Comparison of ENCODE assay signal across 18 cellular contexts in genomic region chrX:37904833-37905232, GRCh38. TPM values are rescaled to one million over a fixed set of nuclear protein-coding genes. Genes with fewer than 3 reads are reported as not detected.
DNase-seq lines count a peak whose midpoint lies in the region; ATAC-seq and TF ChIP-seq lines count a peak whose summit lies in the region.
"Had no signal": no experiment of that assay in that cellular context is flagged by ENCODE, and none has a peak within 500 bp of the region (broad histone marks: within the 10 kb centered on the region; RNA-seq: fewer than 3 reads in every experiment).

No MANE protein-coding gene starts in this region.

- no peak overlapping the region for H3K4me3 Mint-ChIP-seq in activated naive CD8-positive, alpha-beta T cell
- H3K4me3 Mint-ChIP-seq in activated naive CD8-positive, alpha-beta T cell treated with anti-CD3 and anti-CD28 coated beads, Interleukin-2, amount 50 U/mL, for 24 hours, result no peak overlapping the region
- peak overlapping the region; percentile 40 for H3K4me3 Mint-ChIP-seq in central memory CD8-positive, alpha-beta T cell
- H3K4me3 Mint-ChIP-seq: CD8-positive, alpha-beta T cell had no signal

- no peak for DNase-seq in activated naive CD8-positive, alpha-beta T cell treated with anti-CD3 and anti-CD28 coated beads, Interleukin-2, amount 50 U/mL, for 24 hours
- DNase-seq in central memory CD8-positive, alpha-beta T cell (ENCODE audit: low spot score in 2 of 2), result no peak
- DNase-seq in right lobe of liver (no peak), cardiac septum (ENCODE audit: low spot score) (no peak), KG1 (lab: John Stamatoyannopoulos, UW) (no peak), right atrium auricular region (ENCODE audit: low spot score) (no peak)
- DNase-seq: CD8-positive, alpha-beta T cell; DMS79 treated with DMSO at 0.1 percent for 48 hours; GM23248; KBM-7; NCI-H1092; NCI-H1694; NCI-H524; PC-9 had no signal

- WGBS in right lobe of liver (ENCODE audit: insufficient coverage, low coverage, low lambda C conversion rate, missing lambda C conversion rate), result 47% methylated on average over 2 of the region's 2 CpGs

- H3K4me1 ChIP-seq in right lobe of liver (no peaks in the 10 kb centered on the region), right atrium auricular region (peaks cover 0 to 5% of the 10 kb centered on the region in 2 donors)
- H3K4me1 ChIP-seq: BLaER1 had no signal

- no peaks in the 10 kb centered on the region for H3K36me3 Mint-ChIP-seq in activated naive CD8-positive, alpha-beta T cell
- H3K36me3 Mint-ChIP-seq in activated naive CD8-positive, alpha-beta T cell treated with anti-CD3 and anti-CD28 coated beads, Interleukin-2, amount 50 U/mL, for 24 hours (ENCODE audit: low read depth), result no peaks in the 10 kb centered on the region
- no peaks in the 10 kb centered on the region for H3K36me3 Mint-ChIP-seq in central memory CD8-positive, alpha-beta T cell (ENCODE audit: insufficient read depth)
- H3K36me3 Mint-ChIP-seq: CD8-positive, alpha-beta T cell had no signal

- H3K4me3 ChIP-seq in right lobe of liver (no peak overlapping the region), right atrium auricular region (no peak overlapping the region)
- H3K4me3 ChIP-seq: BLaER1, PC-9 had no signal

- peak overlapping the region; percentile 46 for H3K27ac Mint-ChIP-seq in activated naive CD8-positive, alpha-beta T cell
- no peak overlapping the region for H3K27ac Mint-ChIP-seq in activated naive CD8-positive, alpha-beta T cell treated with anti-CD3 and anti-CD28 coated beads, Interleukin-2, amount 50 U/mL, for 24 hours
- H3K27ac Mint-ChIP-seq in central memory CD8-positive, alpha-beta T cell (ENCODE audit: low read depth), result no peak overlapping the region
- H3K27ac Mint-ChIP-seq: CD8-positive, alpha-beta T cell had no signal

- no peaks in the 10 kb centered on the region for H3K36me3 ChIP-seq in right lobe of liver
- H3K36me3 ChIP-seq in right atrium auricular region, result no peaks in the 10 kb centered on the region
- H3K36me3 ChIP-seq: BLaER1 had no signal

- no peak overlapping the region for H3K27ac ChIP-seq in right lobe of liver
- H3K27ac ChIP-seq in right atrium auricular region, result no peak overlapping the region
- H3K27ac ChIP-seq: BLaER1, GM23248, PC-9 had no signal

- H3K9me3 ChIP-seq in right lobe of liver (no peaks in the 10 kb centered on the region), right atrium auricular region (no peaks in the 10 kb centered on the region)

- TF ChIP-seq CTCF in right lobe of liver (IDR thresholded peaks at IDR 0.05) (no peak), right atrium auricular region (IDR thresholded peaks at IDR 0.05) (no peak)

- intact Hi-C loops in right lobe of liver (cut with DNase I) (no loop called here), cardiac septum (cut with DNase I) (loop anchor here (10.0 kb wide), 1 partner anchor 150 kb away; no protein-coding TSS in a partner anchor)

- peaks cover 10% of the 10 kb centered on the region for H3K27me3 Mint-ChIP-seq in activated naive CD8-positive, alpha-beta T cell
- H3K27me3 Mint-ChIP-seq in activated naive CD8-positive, alpha-beta T cell treated with anti-CD3 and anti-CD28 coated beads, Interleukin-2, amount 50 U/mL, for 24 hours, result peaks cover 12% of the 10 kb centered on the region
- H3K27me3 Mint-ChIP-seq in central memory CD8-positive, alpha-beta T cell, result peaks cover 30% of the 10 kb centered on the region

- H3K4me1 Mint-ChIP-seq in activated naive CD8-positive, alpha-beta T cell (ENCODE audit: low read depth), result no peaks in the 10 kb centered on the region
- peaks cover 5% of the 10 kb centered on the region for H3K4me1 Mint-ChIP-seq in activated naive CD8-positive, alpha-beta T cell treated with anti-CD3 and anti-CD28 coated beads, Interleukin-2, amount 50 U/mL, for 24 hours
- no peaks in the 10 kb centered on the region for H3K4me1 Mint-ChIP-seq in central memory CD8-positive, alpha-beta T cell

- no peaks in the 10 kb centered on the region for H3K27me3 ChIP-seq in right lobe of liver
- H3K27me3 ChIP-seq in right atrium auricular region, result no peaks in the 10 kb centered on the region
- H3K27me3 ChIP-seq: BLaER1 had no signal

- ATAC-seq in activated naive CD8-positive, alpha-beta T cell treated with anti-CD3 and anti-CD28 coated beads, Interleukin-2, amount 50 U/mL, for 24 hours, result no peak
- no peak for ATAC-seq in central memory CD8-positive, alpha-beta T cell (replicated peaks; ENCODE audit: extremely low read depth, poor library complexity, severe bottlenecking)
- ATAC-seq in right lobe of liver (peak; percentile 67 to 83 (median 74)), GM21526 (IDR thresholded peaks at IDR 0.05; ENCODE audit: low FRiP score, unreplicated experiment) (no peak)
- ATAC-seq: CD8-positive, alpha-beta T cell had no signal

- TF ChIP-seq POLR2A in right lobe of liver (IDR thresholded peaks at IDR 0.05), result no peak

- H3K9me3 Mint-ChIP-seq in activated naive CD8-positive, alpha-beta T cell (ENCODE audit: low read depth), result no peaks in the 10 kb centered on the region
- H3K9me3 Mint-ChIP-seq in activated naive CD8-positive, alpha-beta T cell treated with anti-CD3 and anti-CD28 coated beads, Interleukin-2, amount 50 U/mL, for 24 hours, result no peaks in the 10 kb centered on the region
- no peaks in the 10 kb centered on the region for H3K9me3 Mint-ChIP-seq in central memory CD8-positive, alpha-beta T cell

RNA-seq across cellular contexts. Expression of gene DYNLT3, which starts 57.5 kb away (rescaled TPM):
- total RNA-seq in right lobe of liver (10 to 100 TPM; 13.1 to 24.4 (median 17.7) TPM), cardiac septum (37.6 TPM), right atrium auricular region (10 to 100 TPM; 20.9 to 25.9 TPM)
- total RNA-seq: G401, PC-9 had no signal

Comparison
In these comparisons a context has a peak if more than half of its experiments do, and no peak if none do; other contexts are left out.
1. ATAC-seq: peak in right lobe of liver (4 of 4); none in activated naive CD8-positive, alpha-beta T cell treated with anti-CD3 and anti-CD28 coated beads, Interleukin-2, amount 50 U/mL, for 24 hours (single experiment), central memory CD8-positive, alpha-beta T cell (single experiment) and GM21526 (single experiment).